In the genomic region with DNA sequence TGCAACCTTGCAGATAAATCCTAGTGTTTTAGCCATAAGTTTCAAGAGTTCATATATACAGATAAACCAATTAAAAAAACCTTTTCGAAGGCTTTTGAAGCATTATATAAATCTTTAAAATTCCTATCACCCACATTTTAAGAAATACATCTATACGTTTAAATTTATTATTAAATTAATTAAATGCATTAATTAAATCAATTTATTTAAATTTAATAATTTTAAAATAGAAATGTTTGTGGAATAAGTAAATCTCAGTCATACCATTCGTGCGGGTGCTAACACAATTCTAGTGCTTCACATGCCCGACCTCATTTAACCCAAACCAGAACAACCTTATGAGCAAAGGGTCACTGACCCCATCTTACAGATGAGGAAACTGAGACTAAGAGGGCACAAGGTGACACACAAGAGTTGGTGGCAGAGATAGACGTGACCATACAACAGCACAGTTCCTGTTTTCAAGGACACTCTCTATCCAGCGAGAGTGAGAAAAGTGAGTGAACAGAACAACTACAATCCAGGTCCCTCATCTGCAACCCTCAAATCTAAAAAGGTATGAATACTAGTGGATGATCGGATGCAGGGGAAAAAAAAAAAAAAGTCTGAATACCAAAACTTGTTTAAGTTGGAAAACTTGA, we compare ENCODE assay signal across 14 cellular contexts.
A peak's percentile ranks its signal among the peaks of the same experiment; 100 is the strongest.
DNase-seq lines count a peak whose midpoint lies in the region; ATAC-seq and TF ChIP-seq lines count a peak whose summit lies in the region.
"Had no signal": no experiment of that assay in that cellular context is flagged by ENCODE, and none has a peak within 500 bp of the region (broad histone marks: within the 10 kb centered on the region; RNA-seq: fewer than 3 reads in every experiment).

No MANE protein-coding gene starts in this region.

- H3K4me3 ChIP-seq in ACC112 (ENCODE audit: low read depth, low read length) (peak overlapping the region; percentile 94; the same call in 1 of the 2 replicates), brain microvascular endothelial cell (ENCODE audit: low read depth, low read length) (no peak overlapping the region)

- H3K4me3 Mint-ChIP-seq in T-helper 2 cell treated with Interferon-gamma antibody and Interleukin-4, amounts not matched to agents 5 μg/mL and 100 μg/mL, for 36 hours: peak overlapping the region; percentile 98
- peak overlapping the region; percentile 89 to 93 for H3K4me3 Mint-ChIP-seq in effector memory CD8-positive, alpha-beta T cell

- no peak for TF ChIP-seq CTCF in brain microvascular endothelial cell (IDR thresholded peaks at IDR 0.05; ENCODE audit: low read depth, low read length, missing control alignments)

- H3K27me3 ChIP-seq in ACC112 (ENCODE audit: insufficient read depth, low read length): no peaks in the 10 kb centered on the region
- H3K27me3 ChIP-seq in brain microvascular endothelial cell (replicated peaks): no peaks in the 10 kb centered on the region
- H3K27me3 ChIP-seq: BLaER1 treated with 17β-estradiol and CSF1 and Interleukin-3, amounts not matched to agents 10 nM and 100 nM; cardiac muscle cell; stomach had no signal

- H3K9me3 Mint-ChIP-seq in T-helper 2 cell treated with Interferon-gamma antibody and Interleukin-4, amounts not matched to agents 5 μg/mL and 100 μg/mL, for 36 hours: peaks cover 2% of the 10 kb centered on the region
- no peaks in the 10 kb centered on the region for H3K9me3 Mint-ChIP-seq in effector memory CD8-positive, alpha-beta T cell

- peaks cover 72% of the 10 kb centered on the region for H3K4me1 Mint-ChIP-seq in T-helper 2 cell treated with Interferon-gamma antibody and Interleukin-4, amounts not matched to agents 5 μg/mL and 100 μg/mL, for 36 hours (ENCODE audit: low read depth)
- peaks cover 31 to 33% of the 10 kb centered on the region in 2 donors for H3K4me1 Mint-ChIP-seq in effector memory CD8-positive, alpha-beta T cell (ENCODE audit: low read depth in 2 of 2)

- H3K27ac ChIP-seq in ACC112 (ENCODE audit: low read depth, low read length) (no peak overlapping the region), brain microvascular endothelial cell (no peak overlapping the region)
- H3K27ac ChIP-seq: cardiac muscle cell had no signal

- peaks cover 26% of the 10 kb centered on the region for H3K4me1 ChIP-seq in ACC112 (ENCODE audit: control insufficient read depth, insufficient read depth, low read length, unreplicated experiment)

- no peaks in the 10 kb centered on the region for H3K27me3 Mint-ChIP-seq in T-helper 2 cell treated with Interferon-gamma antibody and Interleukin-4, amounts not matched to agents 5 μg/mL and 100 μg/mL, for 36 hours (ENCODE audit: low read depth)
- H3K27me3 Mint-ChIP-seq in effector memory CD8-positive, alpha-beta T cell: no peaks in the 10 kb centered on the region

- no peak overlapping the region for H2AFZ ChIP-seq in ACC112 (ENCODE audit: low read length, unreplicated experiment)

- no peak for DNase-seq in T-helper 2 cell treated with Interferon-gamma antibody and Interleukin-4, amounts not matched to agents 5 μg/mL and 100 μg/mL, for 36 hours (ENCODE audit: low spot score)
- no peak for DNase-seq in effector memory CD8-positive, alpha-beta T cell
- DNase-seq in NCI-H2227 treated with DMSO at 0.1 percent for 48 hours (lab: John Stamatoyannopoulos, UW) (no peak), epidermal melanocyte (ENCODE audit: insufficient read length, low spot score) (no peak), brain microvascular endothelial cell (no peak)
- DNase-seq: NCI-H187 treated with DMSO at 0.1 percent for 48 hours; nephron progenitor cell; stimulated activated CD4-positive, alpha-beta T cell treated with anti-CD3 and anti-CD28 coated beads, Interleukin-15, amount 100 ng/mL, for 24 hours; stomach had no signal

- H3K36me3 Mint-ChIP-seq in T-helper 2 cell treated with Interferon-gamma antibody and Interleukin-4, amounts not matched to agents 5 μg/mL and 100 μg/mL, for 36 hours (ENCODE audit: low read depth): peaks cover 49% of the 10 kb centered on the region
- H3K36me3 Mint-ChIP-seq in effector memory CD8-positive, alpha-beta T cell (ENCODE audit: insufficient read depth): peaks cover 14% of the 10 kb centered on the region

- peak overlapping the region; percentile 53 for H3K27ac Mint-ChIP-seq in T-helper 2 cell treated with Interferon-gamma antibody and Interleukin-4, amounts not matched to agents 5 μg/mL and 100 μg/mL, for 36 hours
- H3K27ac Mint-ChIP-seq in effector memory CD8-positive, alpha-beta T cell: peak overlapping the region; percentile 97 to 99
- H3K27ac Mint-ChIP-seq: nephron progenitor cell had no signal

- no peaks in the 10 kb centered on the region for H3K36me3 ChIP-seq in ACC112 (ENCODE audit: insufficient read depth, low read length)
- no peaks in the 10 kb centered on the region for H3K36me3 ChIP-seq in brain microvascular endothelial cell (replicated peaks)
- H3K36me3 ChIP-seq: cardiac muscle cell, stomach had no signal

- in situ Hi-C loops in brain microvascular endothelial cell (cut with HindIII; ENCODE audit: low pct_ligation_motif_present, low sequenced_read_pairs): no loop called here

- ATAC-seq in GM18867 (IDR thresholded peaks at IDR 0.05; ENCODE audit: unreplicated experiment): peak; percentile 31
- ATAC-seq in effector memory CD8-positive, alpha-beta T cell (replicated peaks): no peak
- ATAC-seq in HG03469 (IDR thresholded peaks at IDR 0.05; ENCODE audit: unreplicated experiment): no peak

- H3K79me2 ChIP-seq in ACC112 (ENCODE audit: control insufficient read depth, insufficient read depth, low read length, unreplicated experiment): peaks cover 21% of the 10 kb centered on the region
